In genomic region chr19:35757231-35757748, GRCh38 we compare ENCODE assay signal across 8 cellular contexts. TPM values are rescaled to one million over a fixed set of nuclear protein-coding genes. Genes with fewer than 3 reads are reported as not detected.
DNase-seq lines count a peak whose midpoint lies in the region; TF ChIP-seq lines count a peak whose summit lies in the region.

No MANE protein-coding gene starts in this region.

- DNase-seq in SHP77 (lab: John Stamatoyannopoulos, UW) (peak; percentile 16 to 74), SHP77 treated with DMSO at 0.1 percent for 48 hours (lab: John Stamatoyannopoulos, UW) (no peak), adipocyte (ENCODE audit: low read depth) (peak; percentile 95), left ventricle myocardium inferior (peak; percentile 87), pons (ENCODE audit: low spot score) (peak; percentile 39), putamen (ENCODE audit: low spot score) (no peak), OCI-M1 (lab: John Stamatoyannopoulos, UW) (no peak)
- DNase-seq in Jurkat, Clone E6-1 (ENCODE audit: low read depth, low spot score): no peak

- peak overlapping the region; percentile 100 for H3K9ac ChIP-seq in adipocyte (ENCODE audit: low read length)

- peak overlapping the region; percentile 99 for H3K4me3 ChIP-seq in Jurkat, Clone E6-1 (ENCODE audit: low read length)
- H3K4me3 ChIP-seq in adipocyte (ENCODE audit: low read length) (peak overlapping the region; percentile 98), left ventricle myocardium inferior (peak overlapping the region; percentile 100)

- intact Hi-C loops in left ventricle myocardium inferior (cut with micrococcal nuclease): no loop called here

- H3K36me3 ChIP-seq in adipocyte (ENCODE audit: control insufficient read depth, insufficient read depth, low read length, severe bottlenecking) (peaks cover 26% of the 10 kb centered on the region), left ventricle myocardium inferior (peaks cover 24% of the 10 kb centered on the region)

- peak overlapping the region; percentile 99 for H3K27ac ChIP-seq in left ventricle myocardium inferior (replicated peaks)

- H3K4me1 ChIP-seq in adipocyte (ENCODE audit: control insufficient read depth, insufficient read depth, low read length) (peaks cover 30% of the 10 kb centered on the region), left ventricle myocardium inferior (peaks cover 56% of the 10 kb centered on the region)

- no peak for TF ChIP-seq CTCF in left ventricle myocardium inferior (IDR thresholded peaks at IDR 0.05; ENCODE audit: borderline replicate concordance)

- no peaks in the 10 kb centered on the region for H3K27me3 ChIP-seq in adipocyte (replicated peaks; ENCODE audit: control insufficient read depth, insufficient read depth, low read length)
- H3K27me3 ChIP-seq in left ventricle myocardium inferior (ENCODE audit: low read depth): no peaks in the 10 kb centered on the region

- H3K9me3 ChIP-seq in adipocyte (ENCODE audit: control insufficient read depth, low read length) (no peaks in the 10 kb centered on the region), left ventricle myocardium inferior (replicated peaks) (no peaks in the 10 kb centered on the region)

RNA-seq across cellular contexts. Expression of gene HSPB6, which starts 0.5 kb away (rescaled TPM):
- not detected for polyA plus RNA-seq in Jurkat, Clone E6-1 (2012; ENCODE audit: insufficient read depth, insufficient read length)
- total RNA-seq in left ventricle myocardium inferior: 899 TPM

RNA-seq across cellular contexts. Expression of gene PROSER3, which starts 0.7 kb away (rescaled TPM):
- polyA plus RNA-seq in Jurkat, Clone E6-1 (2012; ENCODE audit: insufficient read depth, insufficient read length): 17.8 TPM
- total RNA-seq in left ventricle myocardium inferior: 4.8 TPM

RNA-seq across cellular contexts. Expression of gene LIN37, which starts 8.9 kb away (rescaled TPM):
- 23.6 TPM for polyA plus RNA-seq in Jurkat, Clone E6-1 (2012; ENCODE audit: insufficient read depth, insufficient read length)
- 6.2 TPM for total RNA-seq in left ventricle myocardium inferior

RNA-seq across cellular contexts. Expression of gene PSENEN, which starts 11.8 kb away (rescaled TPM):
- 76.0 TPM for polyA plus RNA-seq in Jurkat, Clone E6-1 (2012; ENCODE audit: insufficient read depth, insufficient read length)
- 43.1 TPM for total RNA-seq in left ventricle myocardium inferior

RNA-seq across cellular contexts. Expression of gene U2AF1L4, which starts 12.1 kb away (rescaled TPM):
- 48.2 TPM for polyA plus RNA-seq in Jurkat, Clone E6-1 (2012; ENCODE audit: insufficient read depth, insufficient read length)
- total RNA-seq in left ventricle myocardium inferior: 24.9 TPM

Comparison
In these comparisons a context has a peak if more than half of its experiments do, and no peak if none do; other contexts are left out.
1. DNase-seq: peak in SHP77 (2 of 2), adipocyte (single experiment), left ventricle myocardium inferior (single experiment) and pons (single experiment); none in SHP77 treated with DMSO at 0.1 percent for 48 hours (single experiment), Jurkat, Clone E6-1 (single experiment), putamen (single experiment) and OCI-M1 (single experiment).
2. Peak in every context shown above with its lines, with median percentiles within 50 percentile points of each other: H3K4me3 ChIP-seq.